8 cellular contexts compared by ENCODE assay signal in genomic region chr11:114280696-114281095, GRCh38. TPM values are rescaled to one million over a fixed set of nuclear protein-coding genes. Genes with fewer than 3 reads are reported as not detected.
DNase-seq lines count a peak whose midpoint lies in the region; ATAC-seq and TF ChIP-seq lines count a peak whose summit lies in the region.

No MANE protein-coding gene starts in this region.

- H3K9ac ChIP-seq in MM.1S (ENCODE audit: low read length): no peak overlapping the region
- H3K9ac ChIP-seq in parathyroid adenoma: no peak overlapping the region

- H3K36me3 ChIP-seq in MM.1S (replicated peaks; ENCODE audit: insufficient read depth, low read length) (no peaks in the 10 kb centered on the region), SJSA1 (no peaks in the 10 kb centered on the region), parathyroid adenoma (ENCODE audit: control insufficient read depth, insufficient read depth, low read length) (no peaks in the 10 kb centered on the region)

- no peaks in the 10 kb centered on the region for H3K27me3 ChIP-seq in MM.1S (replicated peaks; ENCODE audit: insufficient read depth, low read length)
- H3K27me3 ChIP-seq in SJSA1 (replicated peaks): no peaks in the 10 kb centered on the region
- H3K27me3 ChIP-seq in parathyroid adenoma (ENCODE audit: control insufficient read depth, insufficient read depth, low read length): no peaks in the 10 kb centered on the region

- no peaks in the 10 kb centered on the region for H3K9me3 Mint-ChIP-seq in stimulated activated effector memory CD8-positive, alpha-beta T cell treated with anti-CD3 and anti-CD28 coated beads, Interleukin-12 subunit alpha, Interleukin-12 subunit beta, amount 100 ng/mL, for 72 hours

- H3K79me2 ChIP-seq in MM.1S (ENCODE audit: low read length) (no peaks in the 10 kb centered on the region), parathyroid adenoma (no peaks in the 10 kb centered on the region)

- DNase-seq in G401 (ENCODE audit: low spot score) (peak; percentile 65), MM.1S (peak; percentile 34), SJSA1 (ENCODE audit: low read depth in 1 of 2, low spot score in 2 of 2) (peak; percentile 70 to 72), fibroblast of gingiva (ENCODE audit: low read depth) (peak; percentile 84)
- DNase-seq in stimulated activated effector memory CD8-positive, alpha-beta T cell treated with anti-CD3 and anti-CD28 coated beads, Interleukin-12 subunit alpha, Interleukin-12 subunit beta, amount 100 ng/mL, for 72 hours (ENCODE audit: low spot score in 2 of 2): no peak
- no peak for DNase-seq in activated CD4-positive, CD25-positive, alpha-beta regulatory T cell treated with anti-CD3 and anti-CD28 coated beads, Interleukin-2, amount 50 U/mL, for 72 hours

- H3K9me2 ChIP-seq in MM.1S (replicated peaks; ENCODE audit: insufficient read depth, low read length): no peaks in the 10 kb centered on the region

- H3K27ac Mint-ChIP-seq in stimulated activated effector memory CD8-positive, alpha-beta T cell treated with anti-CD3 and anti-CD28 coated beads, Interleukin-12 subunit alpha, Interleukin-12 subunit beta, amount 100 ng/mL, for 72 hours: no peak overlapping the region

- H3K4me3 Mint-ChIP-seq in stimulated activated effector memory CD8-positive, alpha-beta T cell treated with anti-CD3 and anti-CD28 coated beads, Interleukin-12 subunit alpha, Interleukin-12 subunit beta, amount 100 ng/mL, for 72 hours: no peak overlapping the region

- TF ChIP-seq CTCF in MM.1S (IDR thresholded peaks at IDR 0.05; ENCODE audit: low read length): peak; percentile 60
- peak; percentile 20 for TF ChIP-seq CTCF in parathyroid adenoma (IDR thresholded peaks at IDR 0.05)

- in situ Hi-C loops in G401 (cut with HindIII; ENCODE audit: low sequenced_read_pairs): no loop called here

- H3K4me2 ChIP-seq in MM.1S (ENCODE audit: low read depth, low read length) (no peak overlapping the region), parathyroid adenoma (ENCODE audit: low read length) (no peak overlapping the region)

- ATAC-seq in GM21381 (IDR thresholded peaks at IDR 0.05; ENCODE audit: unreplicated experiment): no peak
- ATAC-seq in stimulated activated effector memory CD8-positive, alpha-beta T cell treated with anti-CD3 and anti-CD28 coated beads, Interleukin-12 subunit alpha, Interleukin-12 subunit beta, amount 100 ng/mL, for 72 hours: no peak

- H3K27ac ChIP-seq in MM.1S (ENCODE audit: low read length) (no peak overlapping the region), SJSA1 (peak overlapping the region; percentile 56; the same call in 1 of the 2 replicates), parathyroid adenoma (no peak overlapping the region)

- no peaks in the 10 kb centered on the region for H3K36me3 Mint-ChIP-seq in stimulated activated effector memory CD8-positive, alpha-beta T cell treated with anti-CD3 and anti-CD28 coated beads, Interleukin-12 subunit alpha, Interleukin-12 subunit beta, amount 100 ng/mL, for 72 hours

- H4K20me1 ChIP-seq in MM.1S (ENCODE audit: insufficient read depth, low read length): no peaks in the 10 kb centered on the region

- no peaks in the 10 kb centered on the region for H3K4me1 Mint-ChIP-seq in stimulated activated effector memory CD8-positive, alpha-beta T cell treated with anti-CD3 and anti-CD28 coated beads, Interleukin-12 subunit alpha, Interleukin-12 subunit beta, amount 100 ng/mL, for 72 hours

- no peaks in the 10 kb centered on the region for H3K4me1 ChIP-seq in MM.1S (ENCODE audit: low read length)
- peaks cover 26% of the 10 kb centered on the region for H3K4me1 ChIP-seq in SJSA1 (replicated peaks)
- no peaks in the 10 kb centered on the region for H3K4me1 ChIP-seq in parathyroid adenoma

- no peak overlapping the region for H3K4me3 ChIP-seq in MM.1S (ENCODE audit: low read length)
- no peak overlapping the region for H3K4me3 ChIP-seq in SJSA1
- no peak overlapping the region for H3K4me3 ChIP-seq in parathyroid adenoma (ENCODE audit: low read depth, low read length)

- H3K9me3 ChIP-seq in MM.1S (replicated peaks; ENCODE audit: insufficient read depth, low read length): no peaks in the 10 kb centered on the region
- no peaks in the 10 kb centered on the region for H3K9me3 ChIP-seq in SJSA1 (replicated peaks)
- H3K9me3 ChIP-seq in parathyroid adenoma (ENCODE audit: control insufficient read depth, low read length): no peaks in the 10 kb centered on the region

- H2AFZ ChIP-seq in MM.1S (ENCODE audit: low read length) (no peak overlapping the region), parathyroid adenoma (no peak overlapping the region)

- H3F3A ChIP-seq in MM.1S (ENCODE audit: insufficient read depth, low read length): no peaks in the 10 kb centered on the region

RNA-seq across cellular contexts. Expression of gene NNMT, which starts 15.5 kb away (rescaled TPM):
- not detected in 2 replicates for total RNA-seq in G401 (2014; rRNA removed; shearing (Covaris generic))
- 125 and 173 TPM in 2 replicates for total RNA-seq in SJSA1 (2014; rRNA removed; shearing (Covaris generic))

Comparison
In these comparisons a context has a peak if more than half of its experiments do, and no peak if none do; other contexts are left out.
1. DNase-seq: peak in G401 (single experiment), MM.1S (single experiment), SJSA1 (2 of 2) and fibroblast of gingiva (single experiment); none in stimulated activated effector memory CD8-positive, alpha-beta T cell treated with anti-CD3 and anti-CD28 coated beads, Interleukin-12 subunit alpha, Interleukin-12 subunit beta, amount 100 ng/mL, for 72 hours (0 of 2) and activated CD4-positive, CD25-positive, alpha-beta regulatory T cell treated with anti-CD3 and anti-CD28 coated beads, Interleukin-2, amount 50 U/mL, for 72 hours (single experiment).
2. RNA of gene NNMT, which starts 15.5 kb away (total RNA-seq): 125 to 173 TPM in SJSA1; not detected in G401; every median in the first group is over 100 times any median in the second.